Comparison of ENCODE assay signal across 8 cellular contexts in genomic region chr10:68955786-68956532, GRCh38. TPM values are rescaled to one million over a fixed set of nuclear protein-coding genes. Genes with fewer than 3 reads are reported as not detected.
DNase-seq lines count a peak whose midpoint lies in the region; ATAC-seq and TF ChIP-seq lines count a peak whose summit lies in the region.

Gene DDX21 (plus strand): TSS chr10:68956170. CDS start chr10:68956226, 56 bp downstream.

- CTCF ChIA-PET in GM10248 (lab: Yijun Ruan, JAX) = interaction anchor here (0.7 to 2.2 kb wide), 20 partner anchors 9 to 447 kb away, joined by 3 to 10 read pairs (median 4); partner anchors contain the start of gene SRGN

- H3K4me1 ChIP-seq in testis = peaks cover 20% of the 10 kb centered on the region

- intact Hi-C loops in testis (cut with DNase I; ENCODE audit: low total_unique reads) = no loop called here

- H3K36me3 ChIP-seq in SK-N-MC (ENCODE audit: insufficient read depth, low read length) (peaks cover 16% of the 10 kb centered on the region), testis (ENCODE audit: low read depth, missing control alignments) (no peaks in the 10 kb centered on the region)

- no peaks in the 10 kb centered on the region for H3K9me3 ChIP-seq in SK-N-MC (ENCODE audit: low read depth, low read length)
- no peaks in the 10 kb centered on the region for H3K9me3 ChIP-seq in testis

- H3K27ac ChIP-seq in SK-N-MC = peak within 1 kb of the TSS; percentile 84
- peak within 1 kb of the TSS; percentile 41 to 88 for H3K27ac ChIP-seq in testis

- peak within 1 kb of the TSS; percentile 78 for H3K9ac ChIP-seq in SK-N-MC (ENCODE audit: insufficient read length)

- POLR2A ChIA-PET in GM10248 (lab: Yijun Ruan, JAX) = interaction anchor here (0.6 to 0.8 kb wide), 2 partner anchors 16 to 196 kb away, joined by 4 to 5 read pairs; no protein-coding TSS in a partner anchor

- H3K4me3 ChIP-seq in NB4 (ENCODE audit: low read depth, low read length) (peak within 1 kb of the TSS; percentile 85), SK-N-MC (peak within 1 kb of the TSS; percentile 89), testis (peak within 1 kb of the TSS; percentile 83 to 93)

- TF ChIP-seq CTCF in GM10248 (IDR thresholded peaks at IDR 0.05; ENCODE audit: control extremely low read depth, extremely low read depth, low read depth, missing control alignments) (peak; percentile 55), NB4 (IDR thresholded peaks at IDR 0.05; ENCODE audit: low read depth, low read length) (peak; percentile 67), omental fat pad (IDR thresholded peaks at IDR 0.05) (peak in 1 of 3 donors; percentile 24), testis (IDR thresholded peaks at IDR 0.05) (peak; percentile 25 to 50 (median 45))

- whole genome bisulfite sequencing in testis, 2 donors = 0 to 1% methylated on average over 26 to 57 of the region's 57 CpGs

- TF ChIP-seq POLR2A in NB4 (IDR thresholded peaks at IDR 0.05; ENCODE audit: extremely low read depth, insufficient read length) (peak; percentile 91), testis (IDR thresholded peaks at IDR 0.05) (no peak)

- peak; percentile 94 for DNase-seq in GM10248 (ENCODE audit: extremely low spot score)
- peak; percentile 97 for DNase-seq in NB4 (ENCODE audit: low read depth)
- DNase-seq in SK-N-MC (ENCODE audit: low read depth, low spot score) = no peak
- peak; percentile 90 for DNase-seq in activated naive CD4-positive, alpha-beta T cell treated with anti-CD3 and anti-CD28 coated beads, Interleukin-2, amount 50 U/mL, for 16 hours
- peak; percentile 80 for DNase-seq in glomerular endothelial cell (ENCODE audit: extremely low read depth, low read depth, low spot score)
- DNase-seq in omental fat pad (ENCODE audit: low spot score) = peak; percentile 67
- peak; percentile 95 for DNase-seq in testis

- peak; percentile 83 for ATAC-seq in HG02571 (IDR thresholded peaks at IDR 0.05; ENCODE audit: unreplicated experiment)
- ATAC-seq in omental fat pad (ENCODE audit: low FRiP score) = peak; percentile 91

- no peaks in the 10 kb centered on the region for H3K27me3 ChIP-seq in testis

RNA-seq across cellular contexts. Expression of gene DDX21, which starts in this region (rescaled TPM):
- total RNA-seq in glomerular endothelial cell (58.5 and 70.5 TPM in 2 replicates), omental fat pad (100 to 1,000 TPM in 2 of 4 donors, 10 to 100 TPM in 2; 46.0 to 340 (median 92.6) TPM), testis (10 to 100 TPM; 47.9 to 51.3 TPM)
- polyA plus RNA-seq in testis (ENCODE audit: insufficient read depth, low read depth, low replicate concordance) = 38.3 TPM
